ENCODE assay signal across 19 cellular contexts in the genomic region with DNA sequence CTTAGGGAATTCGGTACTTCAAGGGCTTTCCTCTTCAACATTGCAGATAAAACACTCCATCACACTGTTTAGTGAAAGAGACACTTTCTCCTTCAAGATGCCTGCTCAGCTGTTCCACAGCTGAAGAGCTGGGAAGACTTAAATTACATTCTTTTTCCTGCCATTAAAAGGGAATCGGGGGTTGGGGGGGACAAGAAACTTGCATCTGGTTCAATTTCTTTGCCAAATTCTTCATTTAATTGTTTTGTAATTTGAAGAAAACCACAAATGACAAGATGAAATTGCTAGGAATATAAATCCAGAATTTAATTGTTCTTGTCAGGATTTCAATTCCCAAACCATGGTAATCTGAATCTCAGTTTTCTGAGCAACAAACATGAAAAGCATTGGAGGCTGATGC.
DNase-seq lines count a peak whose midpoint lies in the region; ATAC-seq and TF ChIP-seq lines count a peak whose summit lies in the region.
"Had no signal": no experiment of that assay in that cellular context is flagged by ENCODE, and none has a peak within 500 bp of the region (broad histone marks: within the 10 kb centered on the region; RNA-seq: fewer than 3 reads in every experiment).

No MANE protein-coding gene starts in this region.

- no peaks in the 10 kb centered on the region for H3K9me3 Mint-ChIP-seq in nephron

- H3K4me3 ChIP-seq in left ventricle myocardium inferior (no peak overlapping the region), breast epithelium (no peak overlapping the region), trophoblast cell (ENCODE audit: low read depth, low read length) (no peak overlapping the region)
- H3K4me3 ChIP-seq: BLaER1, GM23248 had no signal

- H3K36me3 ChIP-seq in left ventricle myocardium inferior (no peaks in the 10 kb centered on the region), breast epithelium (no peaks in the 10 kb centered on the region), trophoblast cell (ENCODE audit: control insufficient read depth in 1 of 2, insufficient read depth in 2 of 2, low read length in 2 of 2) (no peaks in the 10 kb centered on the region)
- H3K36me3 ChIP-seq: BLaER1 had no signal

- H2BK120ac ChIP-seq in trophoblast cell (ENCODE audit: insufficient read depth, low read length, poor library complexity) = no peak overlapping the region

- peak overlapping the region; percentile 4 for H3K27ac ChIP-seq in left ventricle myocardium inferior (replicated peaks)
- H3K27ac ChIP-seq in breast epithelium = no peak overlapping the region
- H3K27ac ChIP-seq in trophoblast cell (ENCODE audit: low read depth, low read length) = no peak overlapping the region
- H3K27ac ChIP-seq: 22Rv1, BLaER1, GM23248, HL-60 had no signal

- no peak overlapping the region for H3K4ac ChIP-seq in trophoblast cell (ENCODE audit: low read depth, low read length)

- no peak overlapping the region for H3K4me3 Mint-ChIP-seq in nephron
- H3K4me3 Mint-ChIP-seq: CD4-positive, CD25-positive, alpha-beta regulatory T cell had no signal

- no peak overlapping the region for H2AK5ac ChIP-seq in trophoblast cell (ENCODE audit: low read length)

- WGBS in trophoblast cell (ENCODE audit: extremely low coverage, insufficient coverage, insufficient read length) = no CpG with 5 or more reads among the region's 2 CpGs

- no peaks in the 10 kb centered on the region for H3K27me3 Mint-ChIP-seq in nephron (ENCODE audit: low read depth)
- H3K27me3 Mint-ChIP-seq: CD4-positive, CD25-positive, alpha-beta regulatory T cell had no signal

- H3K36me3 Mint-ChIP-seq in nephron (ENCODE audit: low read depth) = no peaks in the 10 kb centered on the region
- H3K36me3 Mint-ChIP-seq: CD4-positive, CD25-positive, alpha-beta regulatory T cell had no signal

- no peak overlapping the region for H4K12ac ChIP-seq in trophoblast cell (ENCODE audit: low read depth, low read length)

- H3K27ac Mint-ChIP-seq in nephron = peak overlapping the region; percentile 42 to 79 (median 54)
- H3K27ac Mint-ChIP-seq: CD4-positive, CD25-positive, alpha-beta regulatory T cell had no signal

- H2AFZ ChIP-seq in trophoblast cell (ENCODE audit: insufficient read depth, low read length, poor library complexity) = no peak overlapping the region
- H2AFZ ChIP-seq: GM23248 had no signal

- no peak overlapping the region for H4K8ac ChIP-seq in trophoblast cell (ENCODE audit: low read depth, low read length)

- no peak overlapping the region for H4K91ac ChIP-seq in trophoblast cell (ENCODE audit: low read depth, low read length)

- no peak overlapping the region for H2BK5ac ChIP-seq in trophoblast cell (ENCODE audit: low read depth, low read length, poor library complexity)

- H3K79me1 ChIP-seq in trophoblast cell (ENCODE audit: low read length) = no peaks in the 10 kb centered on the region

- no peaks in the 10 kb centered on the region for H3K9me3 ChIP-seq in left ventricle myocardium inferior (replicated peaks)
- no peaks in the 10 kb centered on the region for H3K9me3 ChIP-seq in breast epithelium
- H3K9me3 ChIP-seq in trophoblast cell (ENCODE audit: insufficient read depth, low read depth, low read length) = no peaks in the 10 kb centered on the region

- H3K14ac ChIP-seq in trophoblast cell (ENCODE audit: low read length) = no peak overlapping the region

- H3K27me3 ChIP-seq in left ventricle myocardium inferior (ENCODE audit: low read depth) (no peaks in the 10 kb centered on the region), breast epithelium (no peaks in the 10 kb centered on the region), trophoblast cell (ENCODE audit: insufficient read depth, low read length) (no peaks in the 10 kb centered on the region)
- H3K27me3 ChIP-seq: BLaER1 had no signal

- TF ChIP-seq POLR2A in breast epithelium (IDR thresholded peaks at IDR 0.05) = no peak

- H3K23ac ChIP-seq in trophoblast cell (ENCODE audit: low read length) = no peak overlapping the region

- TF ChIP-seq CTCF in left ventricle myocardium inferior (IDR thresholded peaks at IDR 0.05; ENCODE audit: borderline replicate concordance) (no peak), nephron (IDR thresholded peaks at IDR 0.05; ENCODE audit: unreplicated experiment in 3 of 3) (no peak), breast epithelium (IDR thresholded peaks at IDR 0.05) (no peak)

- no peak overlapping the region for H3K18ac ChIP-seq in trophoblast cell (ENCODE audit: low read length)

- peaks cover 33% of the 10 kb centered on the region for H3K4me1 ChIP-seq in left ventricle myocardium inferior
- H3K4me1 ChIP-seq in breast epithelium = no peaks in the 10 kb centered on the region
- H3K4me1 ChIP-seq in trophoblast cell (ENCODE audit: control insufficient read depth in 1 of 2, insufficient read depth in 2 of 2, low read length in 2 of 2) = no peaks in the 10 kb centered on the region
- H3K4me1 ChIP-seq: BLaER1 had no signal

- DNase-seq in left ventricle myocardium inferior = no peak
- no peak for DNase-seq in Right ventricle myocardium superior
- peak; percentile 40 for DNase-seq in fibroblast of gingiva (ENCODE audit: low read depth)
- no peak for DNase-seq in breast epithelium (ENCODE audit: low spot score in 2 of 2)
- no peak for DNase-seq in trophoblast cell
- DNase-seq: CD4-positive, CD25-positive, alpha-beta regulatory T cell; GM23248; H7; NCI-H1092; NCI-H1436; NCI-H446 treated with DMSO at 0.1 percent for 48 hours; NCI-H69; RPMI8226; SHP77 had no signal

- no peak overlapping the region for H2BK12ac ChIP-seq in trophoblast cell (ENCODE audit: low read length)

- no peak overlapping the region for H3K9ac ChIP-seq in trophoblast cell (ENCODE audit: low read length)
- H3K9ac ChIP-seq: BLaER1, GM23248 had no signal

- ATAC-seq in Right ventricle myocardium superior (ENCODE audit: poor library complexity) (no peak), GM21576 (IDR thresholded peaks at IDR 0.05; ENCODE audit: unreplicated experiment) (no peak)

- peaks cover 44% of the 10 kb centered on the region for H3K4me1 Mint-ChIP-seq in nephron
- H3K4me1 Mint-ChIP-seq: CD4-positive, CD25-positive, alpha-beta regulatory T cell had no signal

- no peaks in the 10 kb centered on the region for H3K79me2 ChIP-seq in trophoblast cell (ENCODE audit: control insufficient read depth, insufficient read depth, low read length, poor library complexity)

- no peak overlapping the region for H3K4me2 ChIP-seq in trophoblast cell (ENCODE audit: low read length)
- H3K4me2 ChIP-seq: BLaER1 had no signal

- intact Hi-C loops in left ventricle myocardium inferior (cut with micrococcal nuclease) (no loop called here), Right ventricle myocardium superior (cut with DNase I) (no loop called here), breast epithelium (cut with DNase I; ENCODE audit: low total_unique reads) (no loop called here)
